Comparison of ENCODE assay signal across 8 cellular contexts in genomic region chr1:119870917-119871486, GRCh38. TPM values are rescaled to one million over a fixed set of nuclear protein-coding genes. Genes with fewer than 3 reads are reported as not detected.
A peak's percentile ranks its signal among the peaks of the same experiment; 100 is the strongest.
DNase-seq lines count a peak whose midpoint lies in the region; ATAC-seq lines count a peak whose summit lies in the region.

No MANE protein-coding gene starts in this region.

- H3K9me3 Mint-ChIP-seq in CD4-positive, alpha-beta memory T cell, result peaks cover 0 to 3% (median 0%) of the 10 kb centered on the region in 8 donors
- H3K9me3 Mint-ChIP-seq in activated CD4-positive, alpha-beta memory T cell treated with anti-CD3 and anti-CD28 coated beads for 36 hours, result no peaks in the 10 kb centered on the region
- H3K9me3 Mint-ChIP-seq in effector memory CD8-positive, alpha-beta T cell, result no peaks in the 10 kb centered on the region

- no peaks in the 10 kb centered on the region for H3K9me3 ChIP-seq in CD4-positive, alpha-beta memory T cell (ENCODE audit: control insufficient read depth in 1 of 2, low read length in 2 of 2)

- no peaks in the 10 kb centered on the region for H3K36me3 ChIP-seq in CD4-positive, alpha-beta memory T cell (ENCODE audit: insufficient read depth, low read length)

- intact Hi-C loops in CD4-positive, alpha-beta memory T cell (cut with micrococcal nuclease), result no loop called here
- intact Hi-C loops in activated CD4-positive, alpha-beta memory T cell treated with anti-CD3 and anti-CD28 coated beads for 36 hours (cut with micrococcal nuclease), result loop anchor here (5.0 kb wide), 1 partner anchor 271 kb away; no protein-coding TSS in a partner anchor

- peak in 4 of 5 donors; percentile 8 to 29 (median 25) for DNase-seq in CD4-positive, alpha-beta memory T cell
- DNase-seq in NCI-H69 (lab: John Stamatoyannopoulos, UW), result peak; percentile 78
- DNase-seq in activated CD4-positive, alpha-beta memory T cell treated with anti-CD3 and anti-CD28 coated beads for 36 hours, result peak; percentile 73
- DNase-seq in effector memory CD8-positive, alpha-beta T cell, result peak; percentile 41 to 59 (median 52)
- peak; percentile 91 for DNase-seq in mesenteric fat pad (ENCODE audit: low spot score)
- DNase-seq in stimulated activated CD8-positive, alpha-beta memory T cell treated with anti-CD3 and anti-CD28 coated beads, Interleukin-2, amount 100 ng/mL, for 1 hour (ENCODE audit: low read depth in 2 of 2), result peak; percentile 31 to 32

- H3K4me3 ChIP-seq in CD4-positive, alpha-beta memory T cell (ENCODE audit: low read length in 2 of 2), result no peak overlapping the region

- ATAC-seq in HG02759 (IDR thresholded peaks at IDR 0.05; ENCODE audit: unreplicated experiment), result peak; percentile 71
- peak; percentile 50 for ATAC-seq in effector memory CD8-positive, alpha-beta T cell (replicated peaks)
- ATAC-seq in GM19467 (IDR thresholded peaks at IDR 0.05; ENCODE audit: unreplicated experiment), result no peak

- H3K4me3 Mint-ChIP-seq in CD4-positive, alpha-beta memory T cell, result peak overlapping the region in 1 of 8 donors; percentile 35
- no peak overlapping the region for H3K4me3 Mint-ChIP-seq in activated CD4-positive, alpha-beta memory T cell treated with anti-CD3 and anti-CD28 coated beads for 36 hours
- H3K4me3 Mint-ChIP-seq in effector memory CD8-positive, alpha-beta T cell, result no peak overlapping the region

- H3K36me3 Mint-ChIP-seq in CD4-positive, alpha-beta memory T cell, result no peaks in the 10 kb centered on the region
- no peaks in the 10 kb centered on the region for H3K36me3 Mint-ChIP-seq in activated CD4-positive, alpha-beta memory T cell treated with anti-CD3 and anti-CD28 coated beads for 36 hours
- no peaks in the 10 kb centered on the region for H3K36me3 Mint-ChIP-seq in effector memory CD8-positive, alpha-beta T cell (ENCODE audit: insufficient read depth)

- no peak overlapping the region for H3K27ac ChIP-seq in CD4-positive, alpha-beta memory T cell (ENCODE audit: low read depth, low read length)

- no peaks in the 10 kb centered on the region for H3K4me1 Mint-ChIP-seq in CD4-positive, alpha-beta memory T cell
- peaks cover 1% of the 10 kb centered on the region for H3K4me1 Mint-ChIP-seq in activated CD4-positive, alpha-beta memory T cell treated with anti-CD3 and anti-CD28 coated beads for 36 hours (ENCODE audit: low read depth)
- H3K4me1 Mint-ChIP-seq in effector memory CD8-positive, alpha-beta T cell (ENCODE audit: low read depth in 2 of 2), result peaks cover 4 to 5% of the 10 kb centered on the region in 2 donors

- H3K4me1 ChIP-seq in CD4-positive, alpha-beta memory T cell (ENCODE audit: insufficient read depth, low read length), result no peaks in the 10 kb centered on the region

- H3K27me3 ChIP-seq in CD4-positive, alpha-beta memory T cell (ENCODE audit: insufficient read depth, low read length), result no peaks in the 10 kb centered on the region

- POLR2A ChIA-PET in CD4-positive, alpha-beta memory T cell (lab: Charles Lee; ENCODE audit: partially characterized antibody), result no interaction called here
- POLR2A ChIA-PET in activated CD4-positive, alpha-beta memory T cell treated with anti-CD3 and anti-CD28 coated beads for 36 hours (lab: Charles Lee), result no interaction called here

- H3K27ac Mint-ChIP-seq in CD4-positive, alpha-beta memory T cell, result no peak overlapping the region
- H3K27ac Mint-ChIP-seq in activated CD4-positive, alpha-beta memory T cell treated with anti-CD3 and anti-CD28 coated beads for 36 hours, result no peak overlapping the region
- H3K27ac Mint-ChIP-seq in effector memory CD8-positive, alpha-beta T cell, result no peak overlapping the region

- H3K27me3 Mint-ChIP-seq in CD4-positive, alpha-beta memory T cell, result peaks cover 5 to 17% of the 10 kb centered on the region in 2 donors
- H3K27me3 Mint-ChIP-seq in activated CD4-positive, alpha-beta memory T cell treated with anti-CD3 and anti-CD28 coated beads for 36 hours, result peaks cover 16% of the 10 kb centered on the region
- peaks cover 20 to 39% of the 10 kb centered on the region in 2 donors for H3K27me3 Mint-ChIP-seq in effector memory CD8-positive, alpha-beta T cell

- CTCF ChIA-PET in CD4-positive, alpha-beta memory T cell (lab: Charles Lee; ENCODE audit: partially characterized antibody), result interaction anchor here (1.5 kb wide), 1 partner anchor 63 kb away, joined by 3 read pairs; no protein-coding TSS in a partner anchor
- CTCF ChIA-PET in activated CD4-positive, alpha-beta memory T cell treated with anti-CD3 and anti-CD28 coated beads for 36 hours (lab: Charles Lee), result interaction anchor here (1.0 to 2.0 kb wide), 5 partner anchors 14 to 127 kb away, joined by 3 to 12 read pairs (median 3); no protein-coding TSS in a partner anchor

RNA-seq across cellular contexts. Expression of gene ADAM30, which starts 25.3 kb away (rescaled TPM):
- not detected for total RNA-seq in CD4-positive, alpha-beta memory T cell
- polyA plus RNA-seq in CD4-positive, alpha-beta memory T cell, result not detected
- total RNA-seq in activated CD4-positive, alpha-beta memory T cell treated with anti-CD3 and anti-CD28 coated beads for 36 hours, result not detected
- total RNA-seq in mesenteric fat pad, result not detected

RNA-seq across cellular contexts. Expression of gene REG4, which starts 59.7 kb away (rescaled TPM):
- under 1 TPM in 1 of 2 experiments, not detected in 1; 0.25 TPM for total RNA-seq in CD4-positive, alpha-beta memory T cell
- under 1 TPM in 1 of 2 donors, not detected in 1; 0.18 TPM for polyA plus RNA-seq in CD4-positive, alpha-beta memory T cell
- total RNA-seq in activated CD4-positive, alpha-beta memory T cell treated with anti-CD3 and anti-CD28 coated beads for 36 hours, result not detected
- total RNA-seq in mesenteric fat pad, result 0.26 TPM

Comparison
In these comparisons a context has a peak if more than half of its experiments do, and no peak if none do; other contexts are left out.
1. DNase-seq: peak in every context shown above with its lines; median percentile 91 in mesenteric fat pad; 78 in NCI-H69; 73 in activated CD4-positive, alpha-beta memory T cell treated with anti-CD3 and anti-CD28 coated beads for 36 hours; 52 in effector memory CD8-positive, alpha-beta T cell; 32 in stimulated activated CD8-positive, alpha-beta memory T cell treated with anti-CD3 and anti-CD28 coated beads, Interleukin-2, amount 100 ng/mL, for 1 hour; 25 in CD4-positive, alpha-beta memory T cell.